1 cellular context compared by ENCODE assay signal in the genomic region with DNA sequence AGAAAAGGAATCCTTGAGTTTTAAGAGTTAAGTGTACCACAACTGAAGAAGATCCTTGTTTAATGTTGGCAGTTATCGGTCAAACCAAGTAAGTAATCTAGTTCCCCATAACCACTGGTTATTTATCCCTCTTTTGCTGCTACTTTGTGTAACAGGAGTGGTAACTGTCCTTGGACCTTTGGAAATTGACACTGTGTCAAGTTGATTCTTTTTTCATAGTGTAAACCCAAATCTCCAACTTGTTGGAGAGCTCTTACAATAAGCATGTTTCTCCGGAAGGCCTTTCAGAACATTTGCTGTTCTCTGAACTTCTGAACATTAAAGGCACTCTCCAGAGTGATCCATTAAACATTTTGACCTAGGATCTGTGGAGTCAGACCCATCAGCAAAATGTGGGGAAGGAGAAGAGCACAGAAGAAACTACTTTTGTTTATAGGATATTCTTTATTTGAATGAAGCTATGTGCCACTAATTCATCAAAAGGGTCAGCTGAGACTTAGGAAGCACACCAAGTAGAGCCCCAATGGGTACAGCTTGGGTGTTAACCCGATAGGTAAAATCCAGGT.
TF ChIP-seq lines count a peak whose summit lies in the region.

No MANE protein-coding gene starts in this region.

TF ChIP-seq in GM12878, 131 proteins besides CTCF, POLR2A, EP300 and RAD21:
- no peak for TF ChIP-seq IKZF2 (IDR thresholded peaks at IDR 0.05)
